1 cellular context compared by ENCODE assay signal in the genomic region with DNA sequence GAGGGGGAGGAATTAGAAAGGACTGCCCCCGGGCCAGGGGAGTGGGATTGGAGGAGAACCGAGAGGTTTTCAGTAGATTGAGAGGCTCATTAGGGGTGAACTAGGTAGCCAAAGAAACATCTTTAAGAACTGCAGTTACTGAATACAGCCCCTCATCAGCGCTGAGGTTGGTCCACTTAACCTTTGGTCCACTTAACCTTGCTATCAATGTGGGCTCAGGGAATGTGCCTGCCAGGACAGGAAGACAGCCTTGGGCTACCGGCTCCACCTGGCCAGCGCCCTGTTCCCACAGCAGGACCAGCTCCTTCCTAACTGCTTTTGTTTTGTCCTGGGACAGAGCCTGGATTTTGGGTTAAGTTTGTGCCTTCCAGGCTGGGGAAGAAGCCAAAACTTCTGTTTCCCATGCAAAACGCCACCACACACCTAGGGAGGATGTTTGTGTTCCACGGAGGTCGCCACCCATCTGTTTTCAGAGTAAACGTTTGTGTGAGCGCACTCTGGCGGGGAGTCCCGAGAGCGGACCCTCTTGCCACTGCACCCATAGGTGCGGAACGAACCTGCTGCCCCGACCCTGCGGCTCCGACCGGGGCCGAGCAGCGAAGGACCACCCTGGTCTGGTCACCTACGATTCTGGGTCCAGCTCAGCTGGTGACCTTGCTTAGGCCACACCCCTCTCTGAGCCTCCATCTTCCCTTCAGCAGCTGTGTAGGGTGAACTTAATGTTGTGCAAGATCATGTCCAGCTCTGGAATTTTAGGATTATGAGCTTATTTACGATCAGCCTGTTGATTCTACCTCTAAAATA.
TF ChIP-seq lines count a peak whose summit lies in the region.

No MANE protein-coding gene starts in this region.

TF ChIP-seq in HepG2, 621 proteins besides CTCF, POLR2A, EP300 and RAD21 (continued from another document and continues in another):
- TF ChIP-seq ZNF790 (CRISPR knock-in tag; IDR thresholded peaks at IDR 0.05; ENCODE audit: borderline replicate concordance) (no peak), CENPT (CRISPR knock-in tag; IDR thresholded peaks at IDR 0.05; ENCODE audit: low read depth) (no peak), HNRNPUL1 (IDR thresholded peaks at IDR 0.05; ENCODE audit: low read depth, low read length) (no peak), ZNF264 (CRISPR knock-in tag; IDR thresholded peaks at IDR 0.05) (peak; percentile 72; the same call in 1 of the 2 replicates), RARG (CRISPR knock-in tag; IDR thresholded peaks at IDR 0.05; ENCODE audit: low read depth) (no peak), ZNF670 (CRISPR knock-in tag; IDR thresholded peaks at IDR 0.05; ENCODE audit: borderline replicate concordance) (no peak; the same call in 1 of the 2 replicates), ZSCAN20 (CRISPR knock-in tag; IDR thresholded peaks at IDR 0.05; ENCODE audit: borderline replicate concordance) (no peak), ZNF136 (CRISPR knock-in tag; IDR thresholded peaks at IDR 0.05; ENCODE audit: low read depth) (0 out of 2 replicates have a peak, but pooled peaks have one; percentile 42), SP1 (IDR thresholded peaks at IDR 0.05) (no peak), SP1 (CRISPR knock-in tag; IDR thresholded peaks at IDR 0.05) (peak; percentile 67; the same call in 1 of the 2 replicates), PPARG (CRISPR knock-in tag; conservative IDR thresholded peaks at IDR 0.05) (peak; percentile 79), ZNF841 (CRISPR knock-in tag; IDR thresholded peaks at IDR 0.05; ENCODE audit: borderline replicate concordance) (no peak), MED8 (CRISPR knock-in tag; IDR thresholded peaks at IDR 0.05; ENCODE audit: insufficient replicate concordance) (no peak), SSRP1 (CRISPR knock-in tag; IDR thresholded peaks at IDR 0.05) (no peak), ZKSCAN1 (IDR thresholded peaks at IDR 0.05; ENCODE audit: low read length) (no peak), MIXL1 (CRISPR knock-in tag; IDR thresholded peaks at IDR 0.05) (peak; percentile 43; the same call in 1 of the 2 replicates), CHD2 (IDR thresholded peaks at IDR 0.05; ENCODE audit: low read depth, low read length) (no peak), ZNF121 (CRISPR knock-in tag; IDR thresholded peaks at IDR 0.05) (0 out of 2 replicates have a peak, but pooled peaks have one; percentile 23), ZNF83 (CRISPR knock-in tag; IDR thresholded peaks at IDR 0.05; ENCODE audit: borderline replicate concordance) (no peak), U2AF2 (IDR thresholded peaks at IDR 0.05; ENCODE audit: low read depth, low read length) (no peak), ZNF549 (CRISPR knock-in tag; IDR thresholded peaks at IDR 0.05) (no peak), IRF2 (CRISPR knock-in tag; IDR thresholded peaks at IDR 0.05) (peak; percentile 72), ETV6 (CRISPR knock-in tag; conservative IDR thresholded peaks at IDR 0.05) (0 out of 2 replicates have a peak, but pooled peaks have one; percentile 14), NFYB (CRISPR knock-in tag; IDR thresholded peaks at IDR 0.05) (no peak; the same call in 1 of the 2 replicates), HNF4A (CRISPR knock-in tag; IDR thresholded peaks at IDR 0.05) (peak; percentile 71), GTF2F1 (IDR thresholded peaks at IDR 0.05; ENCODE audit: low read length) (no peak), IRX3 (CRISPR knock-in tag; IDR thresholded peaks at IDR 0.05; ENCODE audit: borderline replicate concordance, low read depth) (no peak), ZIK1 (CRISPR knock-in tag; IDR thresholded peaks at IDR 0.05; ENCODE audit: borderline replicate concordance, low read depth) (0 out of 2 replicates have a peak, but pooled peaks have one; percentile 59), ZNF850 (CRISPR knock-in tag; conservative IDR thresholded peaks at IDR 0.05) (no peak), ZNF292 (CRISPR knock-in tag; IDR thresholded peaks at IDR 0.05; ENCODE audit: borderline replicate concordance, low read depth) (0 out of 2 replicates have a peak, but pooled peaks have one; percentile 35), TCF12 (IDR thresholded peaks at IDR 0.05) (no peak), TCF12 (CRISPR knock-in tag; IDR thresholded peaks at IDR 0.05) (no peak), NFYC (CRISPR knock-in tag; IDR thresholded peaks at IDR 0.05) (no peak), ZFP1 (CRISPR knock-in tag; IDR thresholded peaks at IDR 0.05) (no peak), NFATC3 (CRISPR knock-in tag; IDR thresholded peaks at IDR 0.05) (no peak), CHD4 (IDR thresholded peaks at IDR 0.05; ENCODE audit: borderline replicate concordance, low read length) (no peak), MAFG (CRISPR knock-in tag; IDR thresholded peaks at IDR 0.05) (no peak), RFXAP (CRISPR knock-in tag; IDR thresholded peaks at IDR 0.05; ENCODE audit: borderline replicate concordance) (0 out of 2 replicates have a peak, but pooled peaks have one; percentile 48)
- TF ChIP-seq, protein P1, sequence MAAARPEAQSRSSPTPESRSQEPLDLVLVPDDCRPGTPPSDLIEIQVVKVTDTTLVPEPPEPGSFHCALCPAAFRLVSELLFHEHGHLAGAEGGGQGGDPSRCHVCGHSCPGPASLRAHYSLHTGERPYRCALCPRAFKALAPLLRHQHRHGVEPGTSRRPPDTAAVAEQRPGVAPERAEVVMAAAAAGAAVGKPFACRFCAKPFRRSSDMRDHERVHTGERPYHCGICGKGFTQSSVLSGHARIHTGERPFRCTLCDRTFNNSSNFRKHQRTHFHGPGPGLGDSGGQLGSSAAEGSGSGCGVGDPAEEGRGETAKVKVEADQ (CRISPR knock-in tag; IDR thresholded peaks at IDR 0.05; ENCODE audit: borderline replicate concordance) = peak; percentile 84; the same call in 1 of the 2 replicates
- TF ChIP-seq, protein P2, sequence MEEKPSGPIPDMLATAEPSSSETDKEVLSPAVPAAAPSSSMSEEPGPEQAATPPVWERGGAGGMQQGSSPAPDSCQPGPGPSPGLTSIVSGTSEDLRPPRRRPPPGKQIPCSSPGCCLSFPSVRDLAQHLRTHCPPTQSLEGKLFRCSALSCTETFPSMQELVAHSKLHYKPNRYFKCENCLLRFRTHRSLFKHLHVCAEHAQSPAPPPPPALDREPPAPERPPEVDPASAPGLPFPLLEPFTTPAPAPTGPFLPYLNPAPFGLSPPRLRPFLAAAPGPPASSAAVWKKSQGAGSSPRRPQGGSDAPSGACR (CRISPR knock-in tag; IDR thresholded peaks at IDR 0.05) = no peak
- TF ChIP-seq, protein P3, sequence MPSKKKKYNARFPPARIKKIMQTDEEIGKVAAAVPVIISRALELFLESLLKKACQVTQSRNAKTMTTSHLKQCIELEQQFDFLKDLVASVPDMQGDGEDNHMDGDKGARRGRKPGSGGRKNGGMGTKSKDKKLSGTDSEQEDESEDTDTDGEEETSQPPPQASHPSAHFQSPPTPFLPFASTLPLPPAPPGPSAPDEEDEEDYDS (CRISPR knock-in tag; IDR thresholded peaks at IDR 0.05) = peak; percentile 37; the same call in 1 of the 2 replicates
- TF ChIP-seq, protein P4, sequence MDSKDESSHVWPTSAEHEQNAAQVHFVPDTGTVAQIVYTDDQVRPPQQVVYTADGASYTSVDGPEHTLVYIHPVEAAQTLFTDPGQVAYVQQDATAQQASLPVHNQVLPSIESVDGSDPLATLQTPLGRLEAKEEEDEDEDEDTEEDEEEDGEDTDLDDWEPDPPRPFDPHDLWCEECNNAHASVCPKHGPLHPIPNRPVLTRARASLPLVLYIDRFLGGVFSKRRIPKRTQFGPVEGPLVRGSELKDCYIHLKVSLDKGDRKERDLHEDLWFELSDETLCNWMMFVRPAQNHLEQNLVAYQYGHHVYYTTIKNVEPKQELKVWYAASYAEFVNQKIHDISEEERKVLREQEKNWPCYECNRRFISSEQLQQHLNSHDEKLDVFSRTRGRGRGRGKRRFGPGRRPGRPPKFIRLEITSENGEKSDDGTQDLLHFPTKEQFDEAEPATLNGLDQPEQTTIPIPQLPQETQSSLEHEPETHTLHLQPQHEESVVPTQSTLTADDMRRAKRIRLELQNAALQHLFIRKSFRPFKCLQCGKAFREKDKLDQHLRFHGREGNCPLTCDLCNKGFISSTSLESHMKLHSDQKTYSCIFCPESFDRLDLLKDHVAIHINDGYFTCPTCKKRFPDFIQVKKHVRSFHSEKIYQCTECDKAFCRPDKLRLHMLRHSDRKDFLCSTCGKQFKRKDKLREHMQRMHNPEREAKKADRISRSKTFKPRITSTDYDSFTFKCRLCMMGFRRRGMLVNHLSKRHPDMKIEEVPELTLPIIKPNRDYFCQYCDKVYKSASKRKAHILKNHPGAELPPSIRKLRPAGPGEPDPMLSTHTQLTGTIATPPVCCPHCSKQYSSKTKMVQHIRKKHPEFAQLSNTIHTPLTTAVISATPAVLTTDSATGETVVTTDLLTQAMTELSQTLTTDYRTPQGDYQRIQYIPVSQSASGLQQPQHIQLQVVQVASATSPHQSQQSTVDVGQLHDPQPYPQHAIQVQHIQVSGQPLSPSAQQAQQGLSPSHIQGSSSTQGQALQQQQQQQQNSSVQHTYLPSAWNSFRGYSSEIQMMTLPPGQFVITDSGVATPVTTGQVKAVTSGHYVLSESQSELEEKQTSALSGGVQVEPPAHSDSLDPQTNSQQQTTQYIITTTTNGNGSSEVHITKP (CRISPR knock-in tag; IDR thresholded peaks at IDR 0.05; ENCODE audit: low read depth) = no peak
- TF ChIP-seq, protein P5, sequence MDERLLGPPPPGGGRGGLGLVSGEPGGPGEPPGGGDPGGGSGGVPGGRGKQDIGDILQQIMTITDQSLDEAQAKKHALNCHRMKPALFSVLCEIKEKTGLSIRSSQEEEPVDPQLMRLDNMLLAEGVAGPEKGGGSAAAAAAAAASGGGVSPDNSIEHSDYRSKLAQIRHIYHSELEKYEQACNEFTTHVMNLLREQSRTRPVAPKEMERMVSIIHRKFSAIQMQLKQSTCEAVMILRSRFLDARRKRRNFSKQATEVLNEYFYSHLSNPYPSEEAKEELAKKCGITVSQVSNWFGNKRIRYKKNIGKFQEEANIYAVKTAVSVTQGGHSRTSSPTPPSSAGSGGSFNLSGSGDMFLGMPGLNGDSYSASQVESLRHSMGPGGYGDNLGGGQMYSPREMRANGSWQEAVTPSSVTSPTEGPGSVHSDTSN (CRISPR knock-in tag; IDR thresholded peaks at IDR 0.05) = no peak
- TF ChIP-seq, protein P6, sequence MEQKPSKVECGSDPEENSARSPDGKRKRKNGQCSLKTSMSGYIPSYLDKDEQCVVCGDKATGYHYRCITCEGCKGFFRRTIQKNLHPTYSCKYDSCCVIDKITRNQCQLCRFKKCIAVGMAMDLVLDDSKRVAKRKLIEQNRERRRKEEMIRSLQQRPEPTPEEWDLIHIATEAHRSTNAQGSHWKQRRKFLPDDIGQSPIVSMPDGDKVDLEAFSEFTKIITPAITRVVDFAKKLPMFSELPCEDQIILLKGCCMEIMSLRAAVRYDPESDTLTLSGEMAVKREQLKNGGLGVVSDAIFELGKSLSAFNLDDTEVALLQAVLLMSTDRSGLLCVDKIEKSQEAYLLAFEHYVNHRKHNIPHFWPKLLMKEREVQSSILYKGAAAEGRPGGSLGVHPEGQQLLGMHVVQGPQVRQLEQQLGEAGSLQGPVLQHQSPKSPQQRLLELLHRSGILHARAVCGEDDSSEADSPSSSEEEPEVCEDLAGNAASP (CRISPR knock-in tag; IDR thresholded peaks at IDR 0.05; ENCODE audit: borderline replicate concordance) = 0 out of 2 replicates have a peak, but pooled peaks have one; percentile 38
- TF ChIP-seq, protein P7, sequence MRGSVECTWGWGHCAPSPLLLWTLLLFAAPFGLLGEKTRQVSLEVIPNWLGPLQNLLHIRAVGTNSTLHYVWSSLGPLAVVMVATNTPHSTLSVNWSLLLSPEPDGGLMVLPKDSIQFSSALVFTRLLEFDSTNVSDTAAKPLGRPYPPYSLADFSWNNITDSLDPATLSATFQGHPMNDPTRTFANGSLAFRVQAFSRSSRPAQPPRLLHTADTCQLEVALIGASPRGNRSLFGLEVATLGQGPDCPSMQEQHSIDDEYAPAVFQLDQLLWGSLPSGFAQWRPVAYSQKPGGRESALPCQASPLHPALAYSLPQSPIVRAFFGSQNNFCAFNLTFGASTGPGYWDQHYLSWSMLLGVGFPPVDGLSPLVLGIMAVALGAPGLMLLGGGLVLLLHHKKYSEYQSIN (CRISPR knock-in tag; IDR thresholded peaks at IDR 0.05; ENCODE audit: borderline replicate concordance) = no peak
- TF ChIP-seq, protein P8, sequence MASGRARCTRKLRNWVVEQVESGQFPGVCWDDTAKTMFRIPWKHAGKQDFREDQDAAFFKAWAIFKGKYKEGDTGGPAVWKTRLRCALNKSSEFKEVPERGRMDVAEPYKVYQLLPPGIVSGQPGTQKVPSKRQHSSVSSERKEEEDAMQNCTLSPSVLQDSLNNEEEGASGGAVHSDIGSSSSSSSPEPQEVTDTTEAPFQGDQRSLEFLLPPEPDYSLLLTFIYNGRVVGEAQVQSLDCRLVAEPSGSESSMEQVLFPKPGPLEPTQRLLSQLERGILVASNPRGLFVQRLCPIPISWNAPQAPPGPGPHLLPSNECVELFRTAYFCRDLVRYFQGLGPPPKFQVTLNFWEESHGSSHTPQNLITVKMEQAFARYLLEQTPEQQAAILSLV (CRISPR knock-in tag; IDR thresholded peaks at IDR 0.05; ENCODE audit: borderline replicate concordance) = no peak; the same call in 1 of the 2 replicates
- TF ChIP-seq, protein P9, sequence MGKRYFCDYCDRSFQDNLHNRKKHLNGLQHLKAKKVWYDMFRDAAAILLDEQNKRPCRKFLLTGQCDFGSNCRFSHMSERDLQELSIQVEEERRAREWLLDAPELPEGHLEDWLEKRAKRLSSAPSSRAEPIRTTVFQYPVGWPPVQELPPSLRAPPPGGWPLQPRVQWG (CRISPR knock-in tag; IDR thresholded peaks at IDR 0.05; ENCODE audit: borderline replicate concordance, low read depth) = no peak
- TF ChIP-seq, protein P10, sequence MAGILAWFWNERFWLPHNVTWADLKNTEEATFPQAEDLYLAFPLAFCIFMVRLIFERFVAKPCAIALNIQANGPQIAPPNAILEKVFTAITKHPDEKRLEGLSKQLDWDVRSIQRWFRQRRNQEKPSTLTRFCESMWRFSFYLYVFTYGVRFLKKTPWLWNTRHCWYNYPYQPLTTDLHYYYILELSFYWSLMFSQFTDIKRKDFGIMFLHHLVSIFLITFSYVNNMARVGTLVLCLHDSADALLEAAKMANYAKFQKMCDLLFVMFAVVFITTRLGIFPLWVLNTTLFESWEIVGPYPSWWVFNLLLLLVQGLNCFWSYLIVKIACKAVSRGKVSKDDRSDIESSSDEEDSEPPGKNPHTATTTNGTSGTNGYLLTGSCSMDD (CRISPR knock-in tag; IDR thresholded peaks at IDR 0.05) = no peak
- TF ChIP-seq, protein P11, sequence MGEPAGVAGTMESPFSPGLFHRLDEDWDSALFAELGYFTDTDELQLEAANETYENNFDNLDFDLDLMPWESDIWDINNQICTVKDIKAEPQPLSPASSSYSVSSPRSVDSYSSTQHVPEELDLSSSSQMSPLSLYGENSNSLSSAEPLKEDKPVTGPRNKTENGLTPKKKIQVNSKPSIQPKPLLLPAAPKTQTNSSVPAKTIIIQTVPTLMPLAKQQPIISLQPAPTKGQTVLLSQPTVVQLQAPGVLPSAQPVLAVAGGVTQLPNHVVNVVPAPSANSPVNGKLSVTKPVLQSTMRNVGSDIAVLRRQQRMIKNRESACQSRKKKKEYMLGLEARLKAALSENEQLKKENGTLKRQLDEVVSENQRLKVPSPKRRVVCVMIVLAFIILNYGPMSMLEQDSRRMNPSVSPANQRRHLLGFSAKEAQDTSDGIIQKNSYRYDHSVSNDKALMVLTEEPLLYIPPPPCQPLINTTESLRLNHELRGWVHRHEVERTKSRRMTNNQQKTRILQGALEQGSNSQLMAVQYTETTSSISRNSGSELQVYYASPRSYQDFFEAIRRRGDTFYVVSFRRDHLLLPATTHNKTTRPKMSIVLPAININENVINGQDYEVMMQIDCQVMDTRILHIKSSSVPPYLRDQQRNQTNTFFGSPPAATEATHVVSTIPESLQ (CRISPR knock-in tag; conservative IDR thresholded peaks at IDR 0.05) = no peak
